ENCODE assay signal across 1 cellular context in the genomic region with DNA sequence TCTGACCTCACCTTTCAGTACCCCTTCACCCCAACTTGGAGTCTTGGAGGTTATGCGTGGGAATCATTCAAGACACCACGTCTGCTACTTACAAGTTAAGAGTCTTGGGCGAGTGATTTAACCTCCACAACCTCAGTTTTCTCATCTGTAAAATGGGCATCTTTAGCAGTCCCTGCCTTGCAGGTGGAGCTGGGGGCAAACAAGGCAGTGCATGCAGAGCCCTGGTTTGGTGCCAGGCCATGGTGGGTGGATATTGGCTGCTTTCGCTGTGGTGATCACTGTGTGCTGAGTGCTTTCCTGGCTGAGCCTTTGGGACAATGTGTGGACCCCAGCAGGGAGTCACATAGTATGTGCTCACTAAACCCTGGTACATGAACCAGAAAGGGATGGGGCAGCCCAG.
TF ChIP-seq lines count a peak whose summit lies in the region.

No MANE protein-coding gene starts in this region.

TF ChIP-seq in HepG2, 621 proteins besides CTCF, POLR2A, EP300 and RAD21 (continued from another document and continues in another):
- TF ChIP-seq, protein P1, sequence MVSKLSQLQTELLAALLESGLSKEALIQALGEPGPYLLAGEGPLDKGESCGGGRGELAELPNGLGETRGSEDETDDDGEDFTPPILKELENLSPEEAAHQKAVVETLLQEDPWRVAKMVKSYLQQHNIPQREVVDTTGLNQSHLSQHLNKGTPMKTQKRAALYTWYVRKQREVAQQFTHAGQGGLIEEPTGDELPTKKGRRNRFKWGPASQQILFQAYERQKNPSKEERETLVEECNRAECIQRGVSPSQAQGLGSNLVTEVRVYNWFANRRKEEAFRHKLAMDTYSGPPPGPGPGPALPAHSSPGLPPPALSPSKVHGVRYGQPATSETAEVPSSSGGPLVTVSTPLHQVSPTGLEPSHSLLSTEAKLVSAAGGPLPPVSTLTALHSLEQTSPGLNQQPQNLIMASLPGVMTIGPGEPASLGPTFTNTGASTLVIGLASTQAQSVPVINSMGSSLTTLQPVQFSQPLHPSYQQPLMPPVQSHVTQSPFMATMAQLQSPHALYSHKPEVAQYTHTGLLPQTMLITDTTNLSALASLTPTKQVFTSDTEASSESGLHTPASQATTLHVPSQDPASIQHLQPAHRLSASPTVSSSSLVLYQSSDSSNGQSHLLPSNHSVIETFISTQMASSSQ (IDR thresholded peaks at IDR 0.05; ENCODE audit: low read depth): no peak
- TF ChIP-seq, protein P1 (CRISPR knock-in tag; IDR thresholded peaks at IDR 0.05; ENCODE audit: borderline replicate concordance): no peak
- TF ChIP-seq ZSCAN22 (CRISPR knock-in tag; IDR thresholded peaks at IDR 0.05) (no peak), ZNF660 (CRISPR knock-in tag; IDR thresholded peaks at IDR 0.05; ENCODE audit: borderline replicate concordance, low read depth) (no peak), ZNF3 (CRISPR knock-in tag; IDR thresholded peaks at IDR 0.05) (no peak), HDAC2 (CRISPR knock-in tag; IDR thresholded peaks at IDR 0.05) (peak; percentile 5; the same call in 1 of the 2 replicates), REL (CRISPR knock-in tag; conservative IDR thresholded peaks at IDR 0.05) (no peak), NFYC (CRISPR knock-in tag; IDR thresholded peaks at IDR 0.05) (no peak), ZFX (CRISPR knock-in tag; IDR thresholded peaks at IDR 0.05; ENCODE audit: low read depth) (no peak), ZFP36L2 (CRISPR knock-in tag; IDR thresholded peaks at IDR 0.05) (no peak), NFKBIZ (CRISPR knock-in tag; IDR thresholded peaks at IDR 0.05) (no peak), DNMT3B (CRISPR knock-in tag; conservative IDR thresholded peaks at IDR 0.05) (no peak), ZNF788 (CRISPR knock-in tag; IDR thresholded peaks at IDR 0.05; ENCODE audit: borderline replicate concordance) (no peak), ADNP (CRISPR knock-in tag; IDR thresholded peaks at IDR 0.05) (peak; percentile 87), GATA4 (IDR thresholded peaks at IDR 0.05; ENCODE audit: borderline replicate concordance, low read depth) (no peak), ZZZ3 (CRISPR knock-in tag; IDR thresholded peaks at IDR 0.05; ENCODE audit: borderline replicate concordance) (no peak), ZNF510 (CRISPR knock-in tag; IDR thresholded peaks at IDR 0.05; ENCODE audit: low read depth) (no peak), HNRNPLL (IDR thresholded peaks at IDR 0.05; ENCODE audit: low read depth, low read length, poor library complexity, severe bottlenecking) (no peak), ZNF570 (CRISPR knock-in tag; IDR thresholded peaks at IDR 0.05; ENCODE audit: borderline replicate concordance) (no peak), THAP11 (CRISPR knock-in tag; IDR thresholded peaks at IDR 0.05) (no peak), ZNF230 (CRISPR knock-in tag; IDR thresholded peaks at IDR 0.05) (no peak), ZNF577 (CRISPR knock-in tag; IDR thresholded peaks at IDR 0.05; ENCODE audit: borderline replicate concordance, low read depth) (no peak), ZNF879 (CRISPR knock-in tag; IDR thresholded peaks at IDR 0.05) (0 out of 2 replicates have a peak, but pooled peaks have one; percentile 11), CHD4 (IDR thresholded peaks at IDR 0.05; ENCODE audit: borderline replicate concordance, low read length) (peak; percentile 95), FLYWCH1 (CRISPR knock-in tag; IDR thresholded peaks at IDR 0.05) (0 out of 2 replicates have a peak, but pooled peaks have one; percentile 59), ZNF205 (CRISPR knock-in tag; IDR thresholded peaks at IDR 0.05) (no peak), TMF1 (CRISPR knock-in tag; IDR thresholded peaks at IDR 0.05; ENCODE audit: low read depth) (no peak), NCOA1 (CRISPR knock-in tag; IDR thresholded peaks at IDR 0.05) (no peak), NFIC (IDR thresholded peaks at IDR 0.05; ENCODE audit: low read length) (no peak), ZNF549 (CRISPR knock-in tag; IDR thresholded peaks at IDR 0.05) (no peak), KDM1A (CRISPR knock-in tag; IDR thresholded peaks at IDR 0.05) (0 out of 2 replicates have a peak, but pooled peaks have one; percentile 64), ZNF703 (CRISPR knock-in tag; IDR thresholded peaks at IDR 0.05; ENCODE audit: borderline replicate concordance) (no peak), ZNF629 (CRISPR knock-in tag; conservative IDR thresholded peaks at IDR 0.05) (peak; percentile 98), RBAK (CRISPR knock-in tag; IDR thresholded peaks at IDR 0.05) (no peak), JUND (CRISPR knock-in tag; IDR thresholded peaks at IDR 0.05) (no peak), RNF2 (conservative IDR thresholded peaks at IDR 0.05; ENCODE audit: low read depth) (no peak), RFX3 (CRISPR knock-in tag; IDR thresholded peaks at IDR 0.05) (no peak), ZFAT (CRISPR knock-in tag; conservative IDR thresholded peaks at IDR 0.05) (no peak), GATAD2A (CRISPR knock-in tag; IDR thresholded peaks at IDR 0.05) (no peak), ZNF30 (CRISPR knock-in tag; IDR thresholded peaks at IDR 0.05) (0 out of 2 replicates have a peak, but pooled peaks have one; percentile 67), NR2F2 (IDR thresholded peaks at IDR 0.05; ENCODE audit: borderline replicate concordance, low read depth) (no peak), ZNF552 (CRISPR knock-in tag; IDR thresholded peaks at IDR 0.05; ENCODE audit: borderline replicate concordance) (no peak), MIXL1 (CRISPR knock-in tag; IDR thresholded peaks at IDR 0.05) (no peak), ZMYM3 (CRISPR knock-in tag; IDR thresholded peaks at IDR 0.05) (peak; percentile 94), MIER3 (CRISPR knock-in tag; IDR thresholded peaks at IDR 0.05; ENCODE audit: borderline replicate concordance) (no peak), SALL2 (CRISPR knock-in tag; IDR thresholded peaks at IDR 0.05) (no peak; the same call in 1 of the 2 replicates), HNRNPK (IDR thresholded peaks at IDR 0.05; ENCODE audit: low read depth, low read length, poor library complexity, severe bottlenecking) (no peak), LCORL (IDR thresholded peaks at IDR 0.05) (no peak), LCORL (CRISPR knock-in tag; IDR thresholded peaks at IDR 0.05) (no peak)
- TF ChIP-seq, protein P2, sequence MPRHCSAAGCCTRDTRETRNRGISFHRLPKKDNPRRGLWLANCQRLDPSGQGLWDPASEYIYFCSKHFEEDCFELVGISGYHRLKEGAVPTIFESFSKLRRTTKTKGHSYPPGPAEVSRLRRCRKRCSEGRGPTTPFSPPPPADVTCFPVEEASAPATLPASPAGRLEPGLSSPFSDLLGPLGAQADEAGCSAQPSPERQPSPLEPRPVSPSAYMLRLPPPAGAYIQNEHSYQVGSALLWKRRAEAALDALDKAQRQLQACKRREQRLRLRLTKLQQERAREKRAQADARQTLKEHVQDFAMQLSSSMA (CRISPR knock-in tag; IDR thresholded peaks at IDR 0.05): 0 out of 2 replicates have a peak, but pooled peaks have one; percentile 39
- TF ChIP-seq, protein P3, sequence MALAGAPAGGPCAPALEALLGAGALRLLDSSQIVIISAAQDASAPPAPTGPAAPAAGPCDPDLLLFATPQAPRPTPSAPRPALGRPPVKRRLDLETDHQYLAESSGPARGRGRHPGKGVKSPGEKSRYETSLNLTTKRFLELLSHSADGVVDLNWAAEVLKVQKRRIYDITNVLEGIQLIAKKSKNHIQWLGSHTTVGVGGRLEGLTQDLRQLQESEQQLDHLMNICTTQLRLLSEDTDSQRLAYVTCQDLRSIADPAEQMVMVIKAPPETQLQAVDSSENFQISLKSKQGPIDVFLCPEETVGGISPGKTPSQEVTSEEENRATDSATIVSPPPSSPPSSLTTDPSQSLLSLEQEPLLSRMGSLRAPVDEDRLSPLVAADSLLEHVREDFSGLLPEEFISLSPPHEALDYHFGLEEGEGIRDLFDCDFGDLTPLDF (CRISPR knock-in tag; IDR thresholded peaks at IDR 0.05): no peak
- TF ChIP-seq, protein P4, sequence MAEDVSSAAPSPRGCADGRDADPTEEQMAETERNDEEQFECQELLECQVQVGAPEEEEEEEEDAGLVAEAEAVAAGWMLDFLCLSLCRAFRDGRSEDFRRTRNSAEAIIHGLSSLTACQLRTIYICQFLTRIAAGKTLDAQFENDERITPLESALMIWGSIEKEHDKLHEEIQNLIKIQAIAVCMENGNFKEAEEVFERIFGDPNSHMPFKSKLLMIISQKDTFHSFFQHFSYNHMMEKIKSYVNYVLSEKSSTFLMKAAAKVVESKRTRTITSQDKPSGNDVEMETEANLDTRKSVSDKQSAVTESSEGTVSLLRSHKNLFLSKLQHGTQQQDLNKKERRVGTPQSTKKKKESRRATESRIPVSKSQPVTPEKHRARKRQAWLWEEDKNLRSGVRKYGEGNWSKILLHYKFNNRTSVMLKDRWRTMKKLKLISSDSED (CRISPR knock-in tag; IDR thresholded peaks at IDR 0.05): no peak
- TF ChIP-seq, protein P5, sequence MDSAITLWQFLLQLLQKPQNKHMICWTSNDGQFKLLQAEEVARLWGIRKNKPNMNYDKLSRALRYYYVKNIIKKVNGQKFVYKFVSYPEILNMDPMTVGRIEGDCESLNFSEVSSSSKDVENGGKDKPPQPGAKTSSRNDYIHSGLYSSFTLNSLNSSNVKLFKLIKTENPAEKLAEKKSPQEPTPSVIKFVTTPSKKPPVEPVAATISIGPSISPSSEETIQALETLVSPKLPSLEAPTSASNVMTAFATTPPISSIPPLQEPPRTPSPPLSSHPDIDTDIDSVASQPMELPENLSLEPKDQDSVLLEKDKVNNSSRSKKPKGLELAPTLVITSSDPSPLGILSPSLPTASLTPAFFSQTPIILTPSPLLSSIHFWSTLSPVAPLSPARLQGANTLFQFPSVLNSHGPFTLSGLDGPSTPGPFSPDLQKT (CRISPR knock-in tag; IDR thresholded peaks at IDR 0.05; ENCODE audit: borderline replicate concordance): no peak
- TF ChIP-seq, protein P6, sequence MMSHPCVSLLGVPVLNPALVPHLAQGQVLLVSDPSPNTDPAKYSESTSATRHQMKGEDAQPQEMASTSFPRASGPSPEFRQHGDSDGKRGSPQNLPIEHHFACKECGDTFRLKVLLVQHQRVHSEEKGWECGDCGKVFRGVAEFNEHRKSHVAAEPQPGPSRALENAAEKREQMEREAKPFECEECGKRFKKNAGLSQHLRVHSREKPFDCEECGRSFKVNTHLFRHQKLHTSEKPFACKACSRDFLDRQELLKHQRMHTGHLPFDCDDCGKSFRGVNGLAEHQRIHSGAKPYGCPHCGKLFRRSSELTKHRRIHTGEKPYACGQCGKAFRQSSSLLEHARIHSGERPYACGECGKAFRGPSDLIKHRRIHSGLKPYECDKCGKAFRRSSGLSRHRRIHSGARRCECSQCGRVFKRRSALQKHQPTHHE (CRISPR knock-in tag; IDR thresholded peaks at IDR 0.05; ENCODE audit: borderline replicate concordance): no peak
- TF ChIP-seq, protein P7, sequence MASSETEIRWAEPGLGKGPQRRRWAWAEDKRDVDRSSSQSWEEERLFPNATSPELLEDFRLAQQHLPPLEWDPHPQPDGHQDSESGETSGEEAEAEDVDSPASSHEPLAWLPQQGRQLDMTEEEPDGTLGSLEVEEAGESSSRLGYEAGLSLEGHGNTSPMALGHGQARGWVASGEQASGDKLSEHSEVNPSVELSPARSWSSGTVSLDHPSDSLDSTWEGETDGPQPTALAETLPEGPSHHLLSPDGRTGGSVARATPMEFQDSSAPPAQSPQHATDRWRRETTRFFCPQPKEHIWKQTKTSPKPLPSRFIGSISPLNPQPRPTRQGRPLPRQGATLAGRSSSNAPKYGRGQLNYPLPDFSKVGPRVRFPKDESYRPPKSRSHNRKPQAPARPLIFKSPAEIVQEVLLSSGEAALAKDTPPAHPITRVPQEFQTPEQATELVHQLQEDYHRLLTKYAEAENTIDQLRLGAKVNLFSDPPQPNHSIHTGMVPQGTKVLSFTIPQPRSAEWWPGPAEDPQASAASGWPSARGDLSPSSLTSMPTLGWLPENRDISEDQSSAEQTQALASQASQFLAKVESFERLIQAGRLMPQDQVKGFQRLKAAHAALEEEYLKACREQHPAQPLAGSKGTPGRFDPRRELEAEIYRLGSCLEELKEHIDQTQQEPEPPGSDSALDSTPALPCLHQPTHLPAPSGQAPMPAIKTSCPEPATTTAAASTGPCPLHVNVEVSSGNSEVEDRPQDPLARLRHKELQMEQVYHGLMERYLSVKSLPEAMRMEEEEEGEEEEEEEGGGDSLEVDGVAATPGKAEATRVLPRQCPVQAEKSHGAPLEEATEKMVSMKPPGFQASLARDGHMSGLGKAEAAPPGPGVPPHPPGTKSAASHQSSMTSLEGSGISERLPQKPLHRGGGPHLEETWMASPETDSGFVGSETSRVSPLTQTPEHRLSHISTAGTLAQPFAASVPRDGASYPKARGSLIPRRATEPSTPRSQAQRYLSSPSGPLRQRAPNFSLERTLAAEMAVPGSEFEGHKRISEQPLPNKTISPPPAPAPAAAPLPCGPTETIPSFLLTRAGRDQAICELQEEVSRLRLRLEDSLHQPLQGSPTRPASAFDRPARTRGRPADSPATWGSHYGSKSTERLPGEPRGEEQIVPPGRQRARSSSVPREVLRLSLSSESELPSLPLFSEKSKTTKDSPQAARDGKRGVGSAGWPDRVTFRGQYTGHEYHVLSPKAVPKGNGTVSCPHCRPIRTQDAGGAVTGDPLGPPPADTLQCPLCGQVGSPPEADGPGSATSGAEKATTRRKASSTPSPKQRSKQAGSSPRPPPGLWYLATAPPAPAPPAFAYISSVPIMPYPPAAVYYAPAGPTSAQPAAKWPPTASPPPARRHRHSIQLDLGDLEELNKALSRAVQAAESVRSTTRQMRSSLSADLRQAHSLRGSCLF (CRISPR knock-in tag; IDR thresholded peaks at IDR 0.05; ENCODE audit: borderline replicate concordance): no peak
- TF ChIP-seq, protein P8, sequence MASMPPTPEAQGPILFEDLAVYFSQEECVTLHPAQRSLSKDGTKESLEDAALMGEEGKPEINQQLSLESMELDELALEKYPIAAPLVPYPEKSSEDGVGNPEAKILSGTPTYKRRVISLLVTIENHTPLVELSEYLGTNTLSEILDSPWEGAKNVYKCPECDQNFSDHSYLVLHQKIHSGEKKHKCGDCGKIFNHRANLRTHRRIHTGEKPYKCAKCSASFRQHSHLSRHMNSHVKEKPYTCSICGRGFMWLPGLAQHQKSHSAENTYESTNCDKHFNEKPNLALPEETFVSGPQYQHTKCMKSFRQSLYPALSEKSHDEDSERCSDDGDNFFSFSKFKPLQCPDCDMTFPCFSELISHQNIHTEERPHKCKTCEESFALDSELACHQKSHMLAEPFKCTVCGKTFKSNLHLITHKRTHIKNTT (CRISPR knock-in tag; IDR thresholded peaks at IDR 0.05): no peak
